In the genomic region with DNA sequence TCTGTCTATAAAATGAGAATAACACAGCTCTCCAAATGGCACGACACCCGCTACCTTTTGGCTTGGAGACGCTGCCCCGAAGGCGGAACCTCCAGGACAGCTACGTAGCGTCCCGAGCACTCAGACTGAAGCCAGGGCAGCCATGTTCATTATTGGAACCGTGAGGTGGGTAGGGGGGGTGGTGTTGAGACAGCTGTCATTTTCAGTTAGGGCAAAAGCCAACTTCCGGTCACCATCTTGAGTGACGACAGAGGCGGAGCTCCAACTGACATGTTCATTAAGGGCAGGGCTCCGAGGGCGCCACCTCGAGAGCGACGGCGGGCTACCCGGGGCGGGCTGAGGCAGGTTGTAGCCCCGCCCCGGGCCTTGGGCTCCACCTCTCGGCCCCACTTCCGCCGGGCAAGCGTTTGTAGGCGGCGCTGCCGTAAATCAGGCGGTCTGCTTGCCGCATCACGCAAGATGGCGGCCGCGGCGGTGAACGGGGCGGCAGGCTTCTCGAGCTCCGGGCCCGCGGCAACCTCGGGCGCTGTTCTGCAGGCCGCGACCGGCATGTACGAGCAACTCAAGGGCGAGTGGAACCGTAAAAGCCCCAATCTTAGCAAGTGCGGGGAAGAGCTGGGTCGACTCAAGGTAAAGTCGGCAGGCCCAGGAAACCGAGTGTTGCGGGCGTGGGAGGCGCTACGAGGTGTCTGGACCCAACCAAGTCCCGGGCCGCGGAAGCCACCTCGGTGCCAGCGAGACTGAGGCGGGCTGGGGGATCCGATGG, we compare ENCODE assay signal across 1 cellular context.
A peak's percentile ranks its signal among the peaks of the same experiment; 100 is the strongest.
TF ChIP-seq lines count a peak whose summit lies in the region.

A gene (plus strand): TSS at position 240 of the 766 bp plus-strand sequence. CDS start 31 bp downstream, at position 271.

TF ChIP-seq in GM12878, 131 proteins besides CTCF, POLR2A, EP300 and RAD21 (continued from another document):
- TF ChIP-seq, protein P1, sequence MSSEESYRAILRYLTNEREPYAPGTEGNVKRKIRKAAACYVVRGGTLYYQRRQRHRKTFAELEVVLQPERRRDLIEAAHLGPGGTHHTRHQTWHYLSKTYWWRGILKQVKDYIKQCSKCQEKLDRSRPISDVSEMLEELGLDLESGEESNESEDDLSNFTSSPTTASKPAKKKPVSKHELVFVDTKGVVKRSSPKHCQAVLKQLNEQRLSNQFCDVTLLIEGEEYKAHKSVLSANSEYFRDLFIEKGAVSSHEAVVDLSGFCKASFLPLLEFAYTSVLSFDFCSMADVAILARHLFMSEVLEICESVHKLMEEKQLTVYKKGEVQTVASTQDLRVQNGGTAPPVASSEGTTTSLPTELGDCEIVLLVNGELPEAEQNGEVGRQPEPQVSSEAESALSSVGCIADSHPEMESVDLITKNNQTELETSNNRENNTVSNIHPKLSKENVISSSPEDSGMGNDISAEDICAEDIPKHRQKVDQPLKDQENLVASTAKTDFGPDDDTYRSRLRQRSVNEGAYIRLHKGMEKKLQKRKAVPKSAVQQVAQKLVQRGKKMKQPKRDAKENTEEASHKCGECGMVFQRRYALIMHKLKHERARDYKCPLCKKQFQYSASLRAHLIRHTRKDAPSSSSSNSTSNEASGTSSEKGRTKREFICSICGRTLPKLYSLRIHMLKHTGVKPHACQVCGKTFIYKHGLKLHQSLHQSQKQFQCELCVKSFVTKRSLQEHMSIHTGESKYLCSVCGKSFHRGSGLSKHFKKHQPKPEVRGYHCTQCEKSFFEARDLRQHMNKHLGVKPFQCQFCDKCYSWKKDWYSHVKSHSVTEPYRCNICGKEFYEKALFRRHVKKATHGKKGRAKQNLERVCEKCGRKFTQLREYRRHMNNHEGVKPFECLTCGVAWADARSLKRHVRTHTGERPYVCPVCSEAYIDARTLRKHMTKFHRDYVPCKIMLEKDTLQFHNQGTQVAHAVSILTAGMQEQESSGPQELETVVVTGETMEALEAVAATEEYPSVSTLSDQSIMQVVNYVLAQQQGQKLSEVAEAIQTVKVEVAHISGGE (CRISPR knock-in tag; IDR thresholded peaks at IDR 0.05) = no peak
- TF ChIP-seq, protein P2, sequence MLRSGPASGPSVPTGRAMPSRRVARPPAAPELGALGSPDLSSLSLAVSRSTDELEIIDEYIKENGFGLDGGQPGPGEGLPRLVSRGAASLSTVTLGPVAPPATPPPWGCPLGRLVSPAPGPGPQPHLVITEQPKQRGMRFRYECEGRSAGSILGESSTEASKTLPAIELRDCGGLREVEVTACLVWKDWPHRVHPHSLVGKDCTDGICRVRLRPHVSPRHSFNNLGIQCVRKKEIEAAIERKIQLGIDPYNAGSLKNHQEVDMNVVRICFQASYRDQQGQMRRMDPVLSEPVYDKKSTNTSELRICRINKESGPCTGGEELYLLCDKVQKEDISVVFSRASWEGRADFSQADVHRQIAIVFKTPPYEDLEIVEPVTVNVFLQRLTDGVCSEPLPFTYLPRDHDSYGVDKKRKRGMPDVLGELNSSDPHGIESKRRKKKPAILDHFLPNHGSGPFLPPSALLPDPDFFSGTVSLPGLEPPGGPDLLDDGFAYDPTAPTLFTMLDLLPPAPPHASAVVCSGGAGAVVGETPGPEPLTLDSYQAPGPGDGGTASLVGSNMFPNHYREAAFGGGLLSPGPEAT (IDR thresholded peaks at IDR 0.05; ENCODE audit: low read depth) = peak; percentile 45
- TF ChIP-seq MXI1 (IDR thresholded peaks at IDR 0.05; ENCODE audit: low read depth, low read length) = 0 out of 2 replicates have a peak, but pooled peaks have one; percentile 12
- no peak for TF ChIP-seq IRF4 (IDR thresholded peaks at IDR 0.05; ENCODE audit: low read depth, low read length)
- peak; percentile 83 for TF ChIP-seq SMAD5 (IDR thresholded peaks at IDR 0.05; ENCODE audit: low read depth)
- TF ChIP-seq STAT3 (IDR thresholded peaks at IDR 0.05; ENCODE audit: low read depth, low read length) = no peak
- peak; percentile 74 for TF ChIP-seq NBN (IDR thresholded peaks at IDR 0.05)
- TF ChIP-seq POU2F2 (IDR thresholded peaks at IDR 0.05; ENCODE audit: borderline replicate concordance, low read depth, low read length) = peak; percentile 70; the same call in 2 of the 3 replicates
- TF ChIP-seq, protein P3, sequence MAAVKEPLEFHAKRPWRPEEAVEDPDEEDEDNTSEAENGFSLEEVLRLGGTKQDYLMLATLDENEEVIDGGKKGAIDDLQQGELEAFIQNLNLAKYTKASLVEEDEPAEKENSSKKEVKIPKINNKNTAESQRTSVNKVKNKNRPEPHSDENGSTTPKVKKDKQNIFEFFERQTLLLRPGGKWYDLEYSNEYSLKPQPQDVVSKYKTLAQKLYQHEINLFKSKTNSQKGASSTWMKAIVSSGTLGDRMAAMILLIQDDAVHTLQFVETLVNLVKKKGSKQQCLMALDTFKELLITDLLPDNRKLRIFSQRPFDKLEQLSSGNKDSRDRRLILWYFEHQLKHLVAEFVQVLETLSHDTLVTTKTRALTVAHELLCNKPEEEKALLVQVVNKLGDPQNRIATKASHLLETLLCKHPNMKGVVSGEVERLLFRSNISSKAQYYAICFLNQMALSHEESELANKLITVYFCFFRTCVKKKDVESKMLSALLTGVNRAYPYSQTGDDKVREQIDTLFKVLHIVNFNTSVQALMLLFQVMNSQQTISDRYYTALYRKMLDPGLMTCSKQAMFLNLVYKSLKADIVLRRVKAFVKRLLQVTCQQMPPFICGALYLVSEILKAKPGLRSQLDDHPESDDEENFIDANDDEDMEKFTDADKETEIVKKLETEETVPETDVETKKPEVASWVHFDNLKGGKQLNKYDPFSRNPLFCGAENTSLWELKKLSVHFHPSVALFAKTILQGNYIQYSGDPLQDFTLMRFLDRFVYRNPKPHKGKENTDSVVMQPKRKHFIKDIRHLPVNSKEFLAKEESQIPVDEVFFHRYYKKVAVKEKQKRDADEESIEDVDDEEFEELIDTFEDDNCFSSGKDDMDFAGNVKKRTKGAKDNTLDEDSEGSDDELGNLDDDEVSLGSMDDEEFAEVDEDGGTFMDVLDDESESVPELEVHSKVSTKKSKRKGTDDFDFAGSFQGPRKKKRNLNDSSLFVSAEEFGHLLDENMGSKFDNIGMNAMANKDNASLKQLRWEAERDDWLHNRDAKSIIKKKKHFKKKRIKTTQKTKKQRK (IDR thresholded peaks at IDR 0.05; ENCODE audit: low read depth, low read length) = no peak
- no peak; the same call in 1 of the 2 replicates for TF ChIP-seq SREBF2 (IDR thresholded peaks at IDR 0.05; ENCODE audit: low read length)
- TF ChIP-seq SRF (IDR thresholded peaks at IDR 0.05; ENCODE audit: low read depth in 2 of 2, low read length in 2 of 2) = 0 out of 4 replicates have a peak, but pooled peaks of 1 of the 2 experiments have one; percentile 11
- no peak for TF ChIP-seq FOXM1 (IDR thresholded peaks at IDR 0.05; ENCODE audit: low read depth, low read length)
- no peak for TF ChIP-seq PAX5 (IDR thresholded peaks at IDR 0.05; ENCODE audit: borderline replicate concordance, low read depth, low read length)
- TF ChIP-seq, protein P4, sequence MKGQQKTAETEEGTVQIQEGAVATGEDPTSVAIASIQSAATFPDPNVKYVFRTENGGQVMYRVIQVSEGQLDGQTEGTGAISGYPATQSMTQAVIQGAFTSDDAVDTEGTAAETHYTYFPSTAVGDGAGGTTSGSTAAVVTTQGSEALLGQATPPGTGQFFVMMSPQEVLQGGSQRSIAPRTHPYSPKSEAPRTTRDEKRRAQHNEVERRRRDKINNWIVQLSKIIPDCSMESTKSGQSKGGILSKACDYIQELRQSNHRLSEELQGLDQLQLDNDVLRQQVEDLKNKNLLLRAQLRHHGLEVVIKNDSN (IDR thresholded peaks at IDR 0.05; ENCODE audit: borderline replicate concordance, extremely low read length, insufficient read depth, low read depth, low read length) = no peak
- no peak; the same call in 1 of the 2 replicates for TF ChIP-seq FOXK2 (IDR thresholded peaks at IDR 0.05)
- peak; percentile 29; the same call in 1 of the 2 replicates for TF ChIP-seq SIN3A (IDR thresholded peaks at IDR 0.05; ENCODE audit: low read depth, low read length)
- 0 out of 4 replicates have a peak, but pooled peaks of 1 of the 2 experiments have one; percentile 1 for TF ChIP-seq IKZF2 (IDR thresholded peaks at IDR 0.05)
